8 cellular contexts compared by ENCODE assay signal in the genomic region with DNA sequence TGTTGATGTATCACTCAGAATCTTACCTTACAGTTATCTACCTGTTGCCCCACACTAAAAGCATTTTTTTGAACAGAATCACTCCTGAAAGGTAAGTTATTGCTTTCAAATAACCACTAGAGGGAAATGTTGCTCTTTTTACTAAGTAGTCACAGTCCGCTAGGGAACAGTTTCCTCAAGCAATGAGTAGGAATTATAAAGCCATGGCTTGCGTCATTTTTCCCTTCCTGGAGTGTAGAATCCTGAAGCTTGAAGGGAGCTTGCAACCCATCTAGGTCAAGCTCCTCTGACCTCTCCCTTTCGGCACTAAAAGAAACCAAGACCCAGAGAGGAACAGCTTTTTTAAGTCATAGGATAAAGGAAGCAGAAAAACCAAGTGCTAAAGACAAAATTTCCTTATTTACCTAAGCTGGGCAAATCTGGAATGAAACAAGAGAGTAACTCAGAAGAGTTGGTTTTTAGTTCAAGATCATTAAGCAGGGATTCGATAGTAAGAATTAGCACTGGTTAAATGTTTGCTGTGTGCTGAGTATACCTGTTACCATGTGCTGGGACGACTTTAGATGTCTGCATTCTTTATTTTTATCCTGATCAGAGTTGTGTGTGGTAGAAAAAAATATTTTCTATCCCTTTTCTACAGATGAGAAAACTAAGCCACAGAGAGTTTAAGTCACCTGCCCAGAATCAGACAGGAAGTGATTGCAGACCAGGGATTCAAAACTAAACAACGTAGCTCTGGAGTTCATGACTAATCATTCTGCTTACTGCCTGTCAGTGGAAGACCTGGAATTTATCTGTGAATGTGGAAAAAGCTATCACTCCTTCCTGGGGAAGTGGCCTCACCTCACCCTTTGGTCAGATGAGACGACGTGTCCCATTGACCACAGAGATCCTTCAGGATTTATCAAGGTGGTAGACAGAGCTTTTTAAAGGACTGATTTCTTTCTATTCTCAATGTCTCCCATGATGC.
DNase-seq lines count a peak whose midpoint lies in the region; ATAC-seq lines count a peak whose summit lies in the region.

No MANE protein-coding gene starts in this region.

- H3K27ac ChIP-seq in SJCRH30 = no peak overlapping the region

- H3K4me3 Mint-ChIP-seq in activated T-cell treated with anti-CD3 and anti-CD28 coated beads, Interleukin-2, amount 50 U/mL, for 72 hours = peak overlapping the region; percentile 32 to 56

- no peaks in the 10 kb centered on the region for H3K9me3 ChIP-seq in SJCRH30 (replicated peaks)
- H3K9me3 ChIP-seq in neuron (ENCODE audit: low read length) = no peaks in the 10 kb centered on the region

- no peaks in the 10 kb centered on the region for H3K36me3 ChIP-seq in SJCRH30
- H3K36me3 ChIP-seq in neuron (ENCODE audit: insufficient read depth, low read length) = no peaks in the 10 kb centered on the region

- H2AFZ ChIP-seq in neuron (ENCODE audit: low read depth, low read length) = peak overlapping the region; percentile 53

- no peak overlapping the region for H3K27ac Mint-ChIP-seq in activated T-cell treated with anti-CD3 and anti-CD28 coated beads, Interleukin-2, amount 50 U/mL, for 72 hours

- H3K9me3 Mint-ChIP-seq in activated T-cell treated with anti-CD3 and anti-CD28 coated beads, Interleukin-2, amount 50 U/mL, for 72 hours = no peaks in the 10 kb centered on the region

- no peak overlapping the region for H3K4me3 ChIP-seq in SJCRH30
- no peak overlapping the region for H3K4me3 ChIP-seq in neuron (ENCODE audit: low read length)

- H3K36me3 Mint-ChIP-seq in activated T-cell treated with anti-CD3 and anti-CD28 coated beads, Interleukin-2, amount 50 U/mL, for 72 hours (ENCODE audit: insufficient read depth in 2 of 2) = no peaks in the 10 kb centered on the region

- ATAC-seq in activated T-cell treated with anti-CD3 and anti-CD28 coated beads, Interleukin-2, amount 50 U/mL, for 72 hours (replicated peaks in 1 of 2) = peak in 1 of 2 donors; percentile 45
- ATAC-seq in HG02970 (IDR thresholded peaks at IDR 0.05; ENCODE audit: low FRiP score, unreplicated experiment) = no peak
- no peak for ATAC-seq in HG02884 (IDR thresholded peaks at IDR 0.05; ENCODE audit: unreplicated experiment)

- peak in 1 of 2 donors; percentile 0 for DNase-seq in activated T-cell treated with anti-CD3 and anti-CD28 coated beads, Interleukin-2, amount 50 U/mL, for 72 hours
- no peak for DNase-seq in activated T-cell treated with anti-CD3 and anti-CD28 coated beads, Interleukin-2, amount 50 U/mL, for 48 hours
- DNase-seq in M059J (ENCODE audit: low read depth) (peak; percentile 81), SJCRH30 (peak; percentile 24 to 73), fibroblast of peridontal ligament (ENCODE audit: extremely low read depth) (peak; percentile 66)

- H3K4me1 ChIP-seq in SJCRH30 = no peaks in the 10 kb centered on the region; the same call in 1 of the 2 replicates
- no peaks in the 10 kb centered on the region for H3K4me1 ChIP-seq in neuron (ENCODE audit: insufficient read depth, low read length)

- H3K4me1 Mint-ChIP-seq in activated T-cell treated with anti-CD3 and anti-CD28 coated beads, Interleukin-2, amount 50 U/mL, for 72 hours (ENCODE audit: low read depth) = no peaks in the 10 kb centered on the region

- no peaks in the 10 kb centered on the region for H3K27me3 ChIP-seq in SJCRH30
- no peaks in the 10 kb centered on the region for H3K27me3 ChIP-seq in neuron (ENCODE audit: insufficient read depth, low read length)

- peaks cover 9% of the 10 kb centered on the region for H3K27me3 Mint-ChIP-seq in activated T-cell treated with anti-CD3 and anti-CD28 coated beads, Interleukin-2, amount 50 U/mL, for 72 hours (ENCODE audit: low read depth)

Comparison
In these comparisons a context has a peak if more than half of its experiments do, and no peak if none do; other contexts are left out.
1. DNase-seq: peak in M059J (single experiment), SJCRH30 (2 of 2) and fibroblast of peridontal ligament (single experiment); none in activated T-cell treated with anti-CD3 and anti-CD28 coated beads, Interleukin-2, amount 50 U/mL, for 48 hours (0 of 2).